ENCODE assay signal across 1 cellular context in genomic region chrX:30150196-30150895, GRCh38.
TF ChIP-seq lines count a peak whose summit lies in the region.

No MANE protein-coding gene starts in this region.

TF ChIP-seq in HepG2, 621 proteins besides CTCF, POLR2A, EP300 and RAD21 (continued from another document):
- TF ChIP-seq IKZF5 (CRISPR knock-in tag; IDR thresholded peaks at IDR 0.05) = no peak
- no peak for TF ChIP-seq ZNF263 (CRISPR knock-in tag; IDR thresholded peaks at IDR 0.05)
- no peak for TF ChIP-seq ZBTB33 (CRISPR knock-in tag; IDR thresholded peaks at IDR 0.05)
- no peak for TF ChIP-seq MXD3 (CRISPR knock-in tag; IDR thresholded peaks at IDR 0.05)
- TF ChIP-seq ZSCAN5A (CRISPR knock-in tag; IDR thresholded peaks at IDR 0.05; ENCODE audit: borderline replicate concordance) = no peak
- TF ChIP-seq ZNF547 (CRISPR knock-in tag; IDR thresholded peaks at IDR 0.05) = no peak
- no peak for TF ChIP-seq MEF2D (CRISPR knock-in tag; IDR thresholded peaks at IDR 0.05)
- TF ChIP-seq ETV5 (CRISPR knock-in tag; IDR thresholded peaks at IDR 0.05; ENCODE audit: borderline replicate concordance) = no peak
- TF ChIP-seq SNAPC5 (CRISPR knock-in tag; IDR thresholded peaks at IDR 0.05; ENCODE audit: borderline replicate concordance) = no peak
- TF ChIP-seq CBX5 (CRISPR knock-in tag; IDR thresholded peaks at IDR 0.05; ENCODE audit: borderline replicate concordance) = no peak
- no peak for TF ChIP-seq ZNF567 (CRISPR knock-in tag; IDR thresholded peaks at IDR 0.05; ENCODE audit: borderline replicate concordance)
- no peak for TF ChIP-seq ZFP41 (CRISPR knock-in tag; IDR thresholded peaks at IDR 0.05; ENCODE audit: borderline replicate concordance)
- no peak for TF ChIP-seq MED13 (CRISPR knock-in tag; IDR thresholded peaks at IDR 0.05)
- TF ChIP-seq TEAD3 (CRISPR knock-in tag; optimal IDR thresholded peaks at IDR 0.05; ENCODE audit: borderline replicate concordance) = no peak
- no peak for TF ChIP-seq RARA (CRISPR knock-in tag; IDR thresholded peaks at IDR 0.05)
- TF ChIP-seq ZNF784 (CRISPR knock-in tag; IDR thresholded peaks at IDR 0.05; ENCODE audit: borderline replicate concordance) = no peak
- TF ChIP-seq ZNF160 (CRISPR knock-in tag; IDR thresholded peaks at IDR 0.05) = no peak
